Comparison of ENCODE assay signal across 8 cellular contexts in genomic region chr9:124871156-124871561, GRCh38. TPM values are rescaled to one million over a fixed set of nuclear protein-coding genes. Genes with fewer than 3 reads are reported as not detected.
DNase-seq lines count a peak whose midpoint lies in the region; ATAC-seq and TF ChIP-seq lines count a peak whose summit lies in the region.

No MANE protein-coding gene starts in this region.

- H3K27ac ChIP-seq in RWPE2 (ENCODE audit: poor library complexity, severe bottlenecking) (peak overlapping the region; percentile 87), subcutaneous abdominal adipose tissue (ENCODE audit: low read depth, low read length) (peak overlapping the region; percentile 97)

- H3K4me1 ChIP-seq in RWPE2 (ENCODE audit: insufficient read depth, poor library complexity, severe bottlenecking) = peaks cover 27% of the 10 kb centered on the region
- peaks cover 10 to 53% (median 40%) of the 10 kb centered on the region in 5 donors for H3K4me1 ChIP-seq in subcutaneous abdominal adipose tissue (ENCODE audit: control insufficient read depth in 5 of 5, insufficient read depth in 5 of 5, low read length in 5 of 5)

- peaks cover 58% of the 10 kb centered on the region for H3K4me1 Mint-ChIP-seq in activated naive CD4-positive, alpha-beta T cell treated with anti-CD3 and anti-CD28 coated beads, Interleukin-2, amount 10 ng/mL, durations not matched to agents 7 days and 5 days

- peak overlapping the region in 2 of 5 donors; percentile 94 to 97 for H3K9ac ChIP-seq in subcutaneous abdominal adipose tissue (ENCODE audit: low read length in 5 of 5)

- no peaks in the 10 kb centered on the region for H3K9me3 ChIP-seq in RWPE2 (ENCODE audit: severe bottlenecking)
- no peaks in the 10 kb centered on the region for H3K9me3 ChIP-seq in subcutaneous abdominal adipose tissue (ENCODE audit: control insufficient read depth in 5 of 5, low read length in 5 of 5)

- peak overlapping the region; percentile 94 for H3K4me3 Mint-ChIP-seq in activated naive CD4-positive, alpha-beta T cell treated with anti-CD3 and anti-CD28 coated beads, Interleukin-2, amount 10 ng/mL, durations not matched to agents 7 days and 5 days

- H3K4me3 ChIP-seq in RWPE2 (ENCODE audit: severe bottlenecking) (no peak overlapping the region), fibroblast of the aortic adventitia (ENCODE audit: low read depth, low read length) (peak overlapping the region; percentile 91), subcutaneous abdominal adipose tissue (ENCODE audit: low read depth in 1 of 5, low read length in 5 of 5) (peak overlapping the region in 1 of 5 donors; percentile 93)

- H3K27me3 ChIP-seq in RWPE2 (ENCODE audit: insufficient read depth, poor library complexity, severe bottlenecking) (no peaks in the 10 kb centered on the region), subcutaneous abdominal adipose tissue (ENCODE audit: control insufficient read depth in 5 of 5, insufficient read depth in 4 of 5, low read length in 5 of 5) (no peaks in the 10 kb centered on the region)

- H3K36me3 Mint-ChIP-seq in activated naive CD4-positive, alpha-beta T cell treated with anti-CD3 and anti-CD28 coated beads, Interleukin-2, amount 10 ng/mL, durations not matched to agents 7 days and 5 days = peaks cover 45% of the 10 kb centered on the region

- no peaks in the 10 kb centered on the region for H3K9me3 Mint-ChIP-seq in activated naive CD4-positive, alpha-beta T cell treated with anti-CD3 and anti-CD28 coated beads, Interleukin-2, amount 10 ng/mL, durations not matched to agents 7 days and 5 days

- no peak for ATAC-seq in RWPE2 (ENCODE audit: low read depth)
- no peak for ATAC-seq in HG03097 (IDR thresholded peaks at IDR 0.05; ENCODE audit: low FRiP score, unreplicated experiment)

- no peak for DNase-seq in activated naive CD4-positive, alpha-beta T cell treated with anti-CD3 and anti-CD28 coated beads, Interleukin-2, amount 10 ng/mL, durations not matched to agents 7 days and 5 days
- no peak for DNase-seq in activated naive CD4-positive, alpha-beta T cell treated with anti-CD3 and anti-CD28 coated beads, Interleukin-2, amount 50 U/mL, for 16 hours
- DNase-seq in RWPE2 (ENCODE audit: low spot score) (no peak), fibroblast of the aortic adventitia (ENCODE audit: low read depth) (no peak), GM10266 (ENCODE audit: extremely low spot score) (no peak)
- no peak for DNase-seq in activated CD4-positive, alpha-beta T cell treated with anti-CD3 and anti-CD28 coated beads for 4 hours

- H3K27ac Mint-ChIP-seq in activated naive CD4-positive, alpha-beta T cell treated with anti-CD3 and anti-CD28 coated beads, Interleukin-2, amount 10 ng/mL, durations not matched to agents 7 days and 5 days = peak overlapping the region; percentile 99

- TF ChIP-seq CTCF in RWPE2 (IDR thresholded peaks at IDR 0.05; ENCODE audit: poor library complexity, severe bottlenecking) (no peak), fibroblast of the aortic adventitia (IDR thresholded peaks at IDR 0.05; ENCODE audit: insufficient read depth, low read length) (no peak), GM10266 (IDR thresholded peaks at IDR 0.05; ENCODE audit: control insufficient read depth, insufficient read depth, low read depth, missing control alignments) (no peak)

- CTCF ChIA-PET in activated naive CD4-positive, alpha-beta T cell treated with anti-CD3 and anti-CD28 coated beads, Interleukin-2, amount 10 ng/mL, durations not matched to agents 7 days and 5 days (lab: Charles Lee) = interaction anchor here (1.2 kb wide), 3 partner anchors 10 to 96 kb away, joined by 3 to 5 read pairs (median 4); partner anchors contain the start of genes RPL35 and WDR38

- no peaks in the 10 kb centered on the region for H3K27me3 Mint-ChIP-seq in activated naive CD4-positive, alpha-beta T cell treated with anti-CD3 and anti-CD28 coated beads, Interleukin-2, amount 10 ng/mL, durations not matched to agents 7 days and 5 days

- H3K36me3 ChIP-seq in RWPE2 (ENCODE audit: low read depth) = peaks cover 50% of the 10 kb centered on the region
- H3K36me3 ChIP-seq in subcutaneous abdominal adipose tissue (ENCODE audit: control insufficient read depth in 5 of 5, insufficient read depth in 5 of 5, low read length in 5 of 5) = peaks cover 0 to 31% (median 24%) of the 10 kb centered on the region in 5 donors

RNA-seq across cellular contexts. Expression of gene ARPC5L, which starts 9.2 kb away (rescaled TPM):
- 19.6 and 21.3 TPM in 2 replicates for total RNA-seq in fibroblast of the aortic adventitia (ENCODE audit: low replicate concordance)

RNA-seq across cellular contexts. Expression of gene RPL35, which starts 9.4 kb away (rescaled TPM):
- total RNA-seq in fibroblast of the aortic adventitia (ENCODE audit: low replicate concordance) = 356 and 2,683 TPM in 2 replicates

RNA-seq across cellular contexts. Expression of gene WDR38, which starts 17.9 kb away (rescaled TPM):
- total RNA-seq in fibroblast of the aortic adventitia (ENCODE audit: low replicate concordance) = not detected in 2 replicates
